8 cellular contexts compared by ENCODE assay signal in the genomic region with DNA sequence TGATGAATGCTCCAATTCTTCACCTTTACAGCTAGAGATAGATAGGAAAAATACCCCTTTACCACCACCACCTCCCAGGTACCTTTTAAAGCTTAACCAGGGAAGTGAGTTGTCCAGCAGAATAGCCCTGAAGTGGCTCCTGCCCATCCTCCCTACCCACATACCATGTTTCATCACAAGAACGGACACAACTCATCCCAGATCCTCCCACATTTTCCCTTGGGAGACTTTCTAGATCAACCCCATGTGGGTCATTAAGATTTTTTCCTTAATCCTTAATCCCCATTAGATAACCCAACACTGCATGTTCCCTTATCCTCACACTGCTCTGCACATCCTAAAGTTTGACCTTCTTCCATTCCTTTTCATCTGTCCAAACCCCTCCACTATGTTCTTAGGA.
"Had no signal": no experiment of that assay in that cellular context is flagged by ENCODE, and none has a peak within 500 bp of the region (broad histone marks: within the 10 kb centered on the region; RNA-seq: fewer than 3 reads in every experiment).

No MANE protein-coding gene starts in this region.

- H3K9me3 ChIP-seq: HAP-1 had no signal

- ATAC-seq: HCT116, K562 had no signal

- H3K4me3 ChIP-seq: HAP-1, K562 had no signal

- DNase-seq: GOT3, H7, HFFc6, IMR-90 had no signal

- H3K27ac Mint-ChIP-seq: HFFc6 had no signal

- FAIRE-seq: HTR-8/SVneo, K562 had no signal

- H3K4me3 Mint-ChIP-seq: HFFc6 had no signal

- H3K4me1 ChIP-seq: HAP-1 had no signal

- H3K9me3 Mint-ChIP-seq: HFFc6 had no signal

- H3K36me3 ChIP-seq: HAP-1 had no signal
